Comparison of ENCODE assay signal across 19 cellular contexts in genomic region chr9:91223000-91223399, GRCh38.
DNase-seq lines count a peak whose midpoint lies in the region; ATAC-seq and TF ChIP-seq lines count a peak whose summit lies in the region.
"Had no signal": no experiment of that assay in that cellular context is flagged by ENCODE, and none has a peak within 500 bp of the region (broad histone marks: within the 10 kb centered on the region; RNA-seq: fewer than 3 reads in every experiment).

No MANE protein-coding gene starts in this region.

- no peaks in the 10 kb centered on the region for H4K20me1 ChIP-seq in mammary epithelial cell (ENCODE audit: insufficient read depth, low read length)

- H2AFZ ChIP-seq in mammary epithelial cell (ENCODE audit: low read depth, low read length) = no peak overlapping the region

- H3K4me3 Mint-ChIP-seq in stimulated activated naive CD8-positive, alpha-beta T cell treated with anti-CD3 and anti-CD28 coated beads, Interleukin-15, amount 100 ng/mL, for 72 hours = no peak overlapping the region
- H3K4me3 Mint-ChIP-seq: CD8-positive, alpha-beta T cell had no signal

- H3K36me3 ChIP-seq in mammary epithelial cell (ENCODE audit: insufficient read depth, low read length) (no peaks in the 10 kb centered on the region), breast epithelium (no peaks in the 10 kb centered on the region)
- H3K36me3 ChIP-seq: HAP-1 had no signal

- peaks cover 6% of the 10 kb centered on the region for H3K4me1 Mint-ChIP-seq in stimulated activated naive CD8-positive, alpha-beta T cell treated with anti-CD3 and anti-CD28 coated beads, Interleukin-15, amount 100 ng/mL, for 72 hours

- ATAC-seq in stimulated activated naive CD8-positive, alpha-beta T cell treated with anti-CD3 and anti-CD28 coated beads, Interleukin-15, amount 100 ng/mL, for 72 hours = peak; percentile 48
- ATAC-seq in GM21423 (IDR thresholded peaks at IDR 0.05; ENCODE audit: unreplicated experiment) = no peak
- ATAC-seq: CD8-positive, alpha-beta T cell had no signal

- no peaks in the 10 kb centered on the region for H3K27me3 ChIP-seq in mammary epithelial cell (ENCODE audit: insufficient read depth, low read length)
- no peaks in the 10 kb centered on the region for H3K27me3 ChIP-seq in breast epithelium
- H3K27me3 ChIP-seq: Peyer's patch had no signal

- no peak overlapping the region for H3K27ac Mint-ChIP-seq in stimulated activated naive CD8-positive, alpha-beta T cell treated with anti-CD3 and anti-CD28 coated beads, Interleukin-15, amount 100 ng/mL, for 72 hours
- H3K27ac Mint-ChIP-seq: CD8-positive, alpha-beta T cell had no signal

- intact Hi-C loops in mammary epithelial cell (cut with micrococcal nuclease) (no loop called here), breast epithelium (cut with DNase I; ENCODE audit: low total_unique reads) (no loop called here)

- H3K4me3 ChIP-seq in mammary epithelial cell (replicated peaks in 1 of 3; ENCODE audit: insufficient read depth in 1 of 3, low read depth in 2 of 3, low read length in 3 of 3) (no peak overlapping the region), breast epithelium (no peak overlapping the region)
- H3K4me3 ChIP-seq: HAP-1, Peyer's patch had no signal

- WGBS in mammary epithelial cell (ENCODE audit: low coverage, missing lambda C conversion rate) = 93% methylated on average over 5 of the region's 5 CpGs

- no peaks in the 10 kb centered on the region for H3K9me3 ChIP-seq in mammary epithelial cell (replicated peaks; ENCODE audit: insufficient read depth, low read length)
- H3K9me3 ChIP-seq in breast epithelium = no peaks in the 10 kb centered on the region
- H3K9me3 ChIP-seq: HAP-1, Peyer's patch had no signal

- H3K27me3 Mint-ChIP-seq in stimulated activated naive CD8-positive, alpha-beta T cell treated with anti-CD3 and anti-CD28 coated beads, Interleukin-15, amount 100 ng/mL, for 72 hours = no peaks in the 10 kb centered on the region

- CTCF ChIA-PET in mammary epithelial cell (lab: Charles Lee; ENCODE audit: low non-redundant PET) = no interaction called here

- H3K4me1 ChIP-seq in mammary epithelial cell (ENCODE audit: insufficient read depth, low read length) (peaks cover 3% of the 10 kb centered on the region), breast epithelium (no peaks in the 10 kb centered on the region)
- H3K4me1 ChIP-seq: HAP-1, Peyer's patch had no signal

- no peak for TF ChIP-seq CTCF in mammary epithelial cell (conservative IDR thresholded peaks at IDR 0.05 in 1 of 2, IDR thresholded peaks at IDR 0.05 in 1 of 2; ENCODE audit: extremely low read depth in 1 of 2, insufficient read depth in 1 of 2, low read depth in 1 of 2, low read length in 2 of 2)
- TF ChIP-seq CTCF in breast epithelium (IDR thresholded peaks at IDR 0.05) = no peak

- in situ Hi-C loops in mammary epithelial cell (cut with MboI; ENCODE audit: low sequenced_read_pairs in 2 of 2) = no loop called here

- no peak for TF ChIP-seq POLR2A in breast epithelium (IDR thresholded peaks at IDR 0.05)

- no peaks in the 10 kb centered on the region for H3K9me3 Mint-ChIP-seq in stimulated activated naive CD8-positive, alpha-beta T cell treated with anti-CD3 and anti-CD28 coated beads, Interleukin-15, amount 100 ng/mL, for 72 hours
- H3K9me3 Mint-ChIP-seq: CD8-positive, alpha-beta T cell had no signal

- no peak overlapping the region for H3K4me2 ChIP-seq in mammary epithelial cell (ENCODE audit: insufficient read depth, low read depth, low read length)
- H3K4me2 ChIP-seq: KMS-11 had no signal

- no peaks in the 10 kb centered on the region for H3K79me2 ChIP-seq in mammary epithelial cell (ENCODE audit: insufficient read depth, low read length)

- dilution Hi-C loops in mammary epithelial cell (cut with HindIII; ENCODE audit: low sequenced_read_pairs) = no loop called here

- DNase-seq in DMS 273 (lab: John Stamatoyannopoulos, UW; ENCODE audit: unreplicated experiment) (peak; percentile 68), DMS 273 treated with DMSO at 0.1 percent for 48 hours (lab: John Stamatoyannopoulos, UW) (no peak), mammary epithelial cell (peak; percentile 37), breast epithelium (ENCODE audit: low spot score in 2 of 2) (no peak), iris pigment epithelial cell (ENCODE audit: low read depth) (peak; percentile 4), COLO829 (ENCODE audit: low spot score) (no peak)
- no peak for DNase-seq in stimulated activated naive CD8-positive, alpha-beta T cell treated with anti-CD3 and anti-CD28 coated beads, Interleukin-15, amount 100 ng/mL, for 72 hours
- DNase-seq: CD8-positive, alpha-beta T cell; NCI-H1092; NCI-H1694; NCI-H2107; NCI-H345; NCI-H748 treated with DMSO at 0.1 percent for 48 hours; Peyer's patch; SHP77 had no signal

- no TSS peak for BruUV-seq in mammary epithelial cell (replicated peaks; lab: Mats Ljungman, UMichigan)

- H3K27ac ChIP-seq in mammary epithelial cell (ENCODE audit: insufficient read depth, low read depth, low read length) (no peak overlapping the region), breast epithelium (no peak overlapping the region)
- H3K27ac ChIP-seq: 22Rv1, KMS-11, Peyer's patch had no signal

- H3K9ac ChIP-seq in mammary epithelial cell (ENCODE audit: insufficient read depth, low read length) = no peak overlapping the region
- H3K9ac ChIP-seq: KMS-11 had no signal

Comparison
In these comparisons a context has a peak if more than half of its experiments do, and no peak if none do; other contexts are left out.
1. DNase-seq: peak in DMS 273 (single experiment), mammary epithelial cell (single experiment) and iris pigment epithelial cell (single experiment); none in DMS 273 treated with DMSO at 0.1 percent for 48 hours (single experiment), breast epithelium (0 of 2), stimulated activated naive CD8-positive, alpha-beta T cell treated with anti-CD3 and anti-CD28 coated beads, Interleukin-15, amount 100 ng/mL, for 72 hours (0 of 2) and COLO829 (single experiment).